20 cellular contexts compared by ENCODE assay signal in the genomic region with DNA sequence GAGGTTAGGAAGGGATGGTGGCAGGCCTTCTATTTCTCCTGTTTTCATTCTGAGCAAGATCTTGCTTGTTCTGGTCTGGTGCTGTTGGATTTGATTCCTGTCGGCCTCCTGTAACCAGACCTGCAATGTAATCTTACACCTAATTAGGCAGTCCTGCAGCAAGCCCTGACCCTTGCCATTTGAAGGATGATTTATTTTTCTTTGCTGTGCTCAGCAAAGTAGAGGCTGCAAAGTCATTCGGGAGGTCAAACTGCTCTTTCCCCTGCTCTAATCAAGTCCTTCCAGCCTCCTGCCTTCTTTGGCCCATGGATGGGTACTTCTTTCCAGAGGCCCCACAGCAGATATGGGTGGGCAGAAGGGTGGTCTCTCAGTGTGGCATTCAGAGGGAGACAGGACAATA.
DNase-seq lines count a peak whose midpoint lies in the region; ATAC-seq, FAIRE-seq and TF ChIP-seq lines count a peak whose summit lies in the region.
"Had no signal": no experiment of that assay in that cellular context is flagged by ENCODE, and none has a peak within 500 bp of the region (broad histone marks: within the 10 kb centered on the region; RNA-seq: fewer than 3 reads in every experiment).

No MANE protein-coding gene starts in this region.

- POLR2A ChIA-PET in K562 (lab: Yijun Ruan, JAX): no interaction called here

- 0% methylated on average over 2 of the region's 2 CpGs for WGBS in K562 (ENCODE audit: insufficient coverage, low coverage, missing lambda C conversion rate)

- intact Hi-C loops in K562 (cut with micrococcal nuclease) (no loop called here), Right ventricle myocardium superior (cut with DNase I) (no loop called here)

- CTCF ChIA-PET in K562 (lab: Yijun Ruan, JAX; ENCODE audit: low intra/inter-chr PET ratio): no interaction called here

- no peak overlapping the region for H2AFZ ChIP-seq in K562 (ENCODE audit: low read depth, low read length)

- no peak overlapping the region for H3K27ac ChIP-seq in K562 (ENCODE audit: extremely low read depth, low read depth, low read length)
- peak overlapping the region; percentile 59 to 79 for H3K27ac ChIP-seq in thoracic aorta
- H3K27ac ChIP-seq: left ventricle myocardium inferior, SK-N-MC had no signal

- in situ Hi-C loops in K562 (cut with MboI): no loop called here

- H3K36me3 ChIP-seq in K562 (ENCODE audit: control insufficient read depth, insufficient read depth, low read length) (no peaks in the 10 kb centered on the region), thoracic aorta (no peaks in the 10 kb centered on the region)
- H3K36me3 ChIP-seq: left ventricle myocardium inferior had no signal

- ATAC-seq in K562: no peak
- no peak for ATAC-seq in thoracic aorta (ENCODE audit: insufficient number of reproducible peaks, low FRiP score, low read depth)
- ATAC-seq in HG03520 (IDR thresholded peaks at IDR 0.05; ENCODE audit: unreplicated experiment): no peak
- ATAC-seq in effector memory CD8-positive, alpha-beta T cell (replicated peaks): no peak
- ATAC-seq in Right ventricle myocardium superior (ENCODE audit: poor library complexity): no peak
- ATAC-seq: stimulated activated naive CD8-positive, alpha-beta T cell treated with anti-CD3 and anti-CD28 coated beads, Interleukin-15, Interleukin-2, amounts not matched to agents 100 U/mL and 50 U/mL, for 24 hours had no signal

- no peak overlapping the region for H3K4me3 Mint-ChIP-seq in effector memory CD8-positive, alpha-beta T cell
- H3K4me3 Mint-ChIP-seq: CD4-positive, alpha-beta memory T cell; neural crest cell had no signal

- peaks cover 32 to 36% of the 10 kb centered on the region in 2 donors for H3K27me3 Mint-ChIP-seq in effector memory CD8-positive, alpha-beta T cell

- H3K4me3 ChIP-seq in K562 (no peak overlapping the region), thoracic aorta (no peak overlapping the region)
- H3K4me3 ChIP-seq: left ventricle myocardium inferior, SK-N-MC had no signal

- H3K9me3 Mint-ChIP-seq in effector memory CD8-positive, alpha-beta T cell: peaks cover 0 to 7% of the 10 kb centered on the region in 2 donors

- no peak for FAIRE-seq in K562 (lab: Jason Lieb, UNC)
- FAIRE-seq: GM18507 had no signal

- H3K4me1 ChIP-seq in K562 (replicated peaks in 1 of 2; ENCODE audit: control insufficient read depth in 2 of 2, insufficient read depth in 2 of 2, low read length in 2 of 2) (no peaks in the 10 kb centered on the region), thoracic aorta (ENCODE audit: control insufficient read depth in 1 of 2, low read depth in 2 of 2) (peaks cover 24 to 61% of the 10 kb centered on the region in 2 donors)
- H3K4me1 ChIP-seq: left ventricle myocardium inferior had no signal

- H3K27me3 ChIP-seq in K562 (ENCODE audit: control insufficient read depth in 2 of 2, insufficient read depth in 2 of 2, low read length in 2 of 2): no peaks in the 10 kb centered on the region
- H3K27me3 ChIP-seq in thoracic aorta (replicated peaks; ENCODE audit: insufficient read depth): no peaks in the 10 kb centered on the region

- no peak for TF ChIP-seq CTCF in K562 (IDR thresholded peaks at IDR 0.05 in 2 of 3, conservative IDR thresholded peaks at IDR 0.05 in 1 of 3; ENCODE audit: insufficient read depth in 2 of 3, low read depth in 1 of 3, low read length in 3 of 3)
- no peak for TF ChIP-seq CTCF in thoracic aorta (IDR thresholded peaks at IDR 0.05)

- H3K9ac ChIP-seq in K562 (ENCODE audit: insufficient read depth in 1 of 2, low read depth in 2 of 2, low read length in 2 of 2): no peak overlapping the region

- no peak for TF ChIP-seq POLR2A in K562 (conservative IDR thresholded peaks at IDR 0.05)

- no peaks in the 10 kb centered on the region for H3K36me3 Mint-ChIP-seq in effector memory CD8-positive, alpha-beta T cell (ENCODE audit: insufficient read depth)
- H3K36me3 Mint-ChIP-seq: CD4-positive, alpha-beta memory T cell had no signal

- H3K4me2 ChIP-seq in K562 (ENCODE audit: insufficient read depth, low read length): no peak overlapping the region

- no peaks in the 10 kb centered on the region for H3K9me3 ChIP-seq in K562 (replicated peaks; ENCODE audit: control insufficient read depth, insufficient read depth, low read depth, low read length)
- H3K9me3 ChIP-seq in thoracic aorta: no peaks in the 10 kb centered on the region

- DNase-seq in DMS53 (lab: John Stamatoyannopoulos, UW) (peak; percentile 16), DMS53 treated with DMSO at 0.1 percent for 48 hours (lab: John Stamatoyannopoulos, UW; ENCODE audit: unreplicated experiment) (no peak), K562 (ENCODE audit: extremely low read depth in 1 of 4, low spot score in 3 of 4) (no peak), kidney glomerular epithelial cell (lab: John Stamatoyannopoulos, UW) (peak; percentile 14), thoracic aorta (ENCODE audit: low spot score) (no peak), Right ventricle myocardium superior (no peak)
- no peak for DNase-seq in effector memory CD8-positive, alpha-beta T cell
- DNase-seq: 8988T; activated gamma-delta T cell; CD4-positive, alpha-beta memory T cell; effector CD8-positive, alpha-beta T cell; glutamatergic neuron; GOT3; left ventricle myocardium inferior; NCI-H187 treated with DMSO at 0.1 percent for 48 hours; stimulated activated naive CD8-positive, alpha-beta T cell treated with anti-CD3 and anti-CD28 coated beads, Interleukin-15, Interleukin-2, amounts not matched to agents 100 U/mL and 50 U/mL, for 24 hours had no signal

- no peaks in the 10 kb centered on the region for H3K4me1 Mint-ChIP-seq in effector memory CD8-positive, alpha-beta T cell (ENCODE audit: low read depth in 2 of 2)
- H3K4me1 Mint-ChIP-seq: CD4-positive, alpha-beta memory T cell; neural crest cell had no signal

- no peaks in the 10 kb centered on the region for H3K9me1 ChIP-seq in K562 (ENCODE audit: control insufficient read depth, insufficient read depth, low read length)

- H3K27ac Mint-ChIP-seq in effector memory CD8-positive, alpha-beta T cell: no peak overlapping the region
- H3K27ac Mint-ChIP-seq: CD4-positive, alpha-beta memory T cell had no signal

- H4K20me1 ChIP-seq in K562 (replicated peaks; ENCODE audit: control insufficient read depth, insufficient read depth, low read length): no peaks in the 10 kb centered on the region

- no peak for TF ChIP-seq RAD21 in K562 (CRISPR knock-in tag; conservative IDR thresholded peaks at IDR 0.05 in 1 of 2, IDR thresholded peaks at IDR 0.05 in 1 of 2)

- BruUV-seq in K562 (replicated peaks; lab: Mats Ljungman, UMichigan): no TSS peak

- no peak for TF ChIP-seq EP300 in K562 (IDR thresholded peaks at IDR 0.05; ENCODE audit: low read length)

- H3K79me2 ChIP-seq in K562 (ENCODE audit: control insufficient read depth, insufficient read depth, low read length): no peaks in the 10 kb centered on the region

TF ChIP-seq in K562, 482 proteins besides CTCF, POLR2A, EP300 and RAD21:
- TF ChIP-seq, protein P1, sequence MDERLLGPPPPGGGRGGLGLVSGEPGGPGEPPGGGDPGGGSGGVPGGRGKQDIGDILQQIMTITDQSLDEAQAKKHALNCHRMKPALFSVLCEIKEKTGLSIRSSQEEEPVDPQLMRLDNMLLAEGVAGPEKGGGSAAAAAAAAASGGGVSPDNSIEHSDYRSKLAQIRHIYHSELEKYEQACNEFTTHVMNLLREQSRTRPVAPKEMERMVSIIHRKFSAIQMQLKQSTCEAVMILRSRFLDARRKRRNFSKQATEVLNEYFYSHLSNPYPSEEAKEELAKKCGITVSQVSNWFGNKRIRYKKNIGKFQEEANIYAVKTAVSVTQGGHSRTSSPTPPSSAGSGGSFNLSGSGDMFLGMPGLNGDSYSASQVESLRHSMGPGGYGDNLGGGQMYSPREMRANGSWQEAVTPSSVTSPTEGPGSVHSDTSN (CRISPR knock-in tag; IDR thresholded peaks at IDR 0.05; ENCODE audit: low read depth): no peak
- TF ChIP-seq, protein P1 (tag; conservative IDR thresholded peaks at IDR 0.05; ENCODE audit: low read depth): peak; percentile 40; the same call in 1 of the 2 replicates
- no peak for TF ChIP-seq L3MBTL2 (IDR thresholded peaks at IDR 0.05)

Comparison
In these comparisons a context has a peak if more than half of its experiments do, and no peak if none do; other contexts are left out.
1. DNase-seq: peak in DMS53 (single experiment) and kidney glomerular epithelial cell (single experiment); none in DMS53 treated with DMSO at 0.1 percent for 48 hours (single experiment), K562 (0 of 4), thoracic aorta (single experiment), effector memory CD8-positive, alpha-beta T cell (0 of 3) and Right ventricle myocardium superior (single experiment).